Comparison of ENCODE assay signal across 19 cellular contexts in the genomic region with DNA sequence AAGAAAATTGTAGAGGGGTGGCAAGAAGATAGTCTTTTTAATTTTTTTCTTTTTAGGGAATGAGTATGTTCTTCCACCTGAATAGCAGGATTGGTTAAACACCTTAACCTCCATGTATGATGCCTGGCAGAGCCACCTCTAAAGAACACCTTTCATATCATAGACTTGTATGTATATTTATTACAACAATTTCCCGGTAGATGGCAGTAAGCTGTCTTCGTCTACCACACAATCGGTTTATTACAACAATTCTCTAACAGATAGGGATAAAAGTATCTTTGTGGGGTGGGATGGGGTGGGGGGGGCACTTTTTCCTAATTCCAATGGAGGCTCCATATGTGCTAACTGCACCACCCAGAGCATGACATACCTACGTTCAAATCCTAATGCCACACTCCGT.
A peak's percentile ranks its signal among the peaks of the same experiment; 100 is the strongest.
DNase-seq lines count a peak whose midpoint lies in the region; ATAC-seq and TF ChIP-seq lines count a peak whose summit lies in the region.
"Had no signal": no experiment of that assay in that cellular context is flagged by ENCODE, and none has a peak within 500 bp of the region (broad histone marks: within the 10 kb centered on the region; RNA-seq: fewer than 3 reads in every experiment).

No MANE protein-coding gene starts in this region.

- POLR2A ChIA-PET in RWPE1 (lab: Yijun Ruan, JAX; ENCODE audit: low non-redundant PET), result no interaction called here

- H3K27me3 Mint-ChIP-seq in HFFc6 (ENCODE audit: insufficient read depth) (no peaks in the 10 kb centered on the region; the same call in 1 of the 2 replicates), chondrocyte (ENCODE audit: low read depth) (no peaks in the 10 kb centered on the region)
- H3K27me3 Mint-ChIP-seq in stimulated activated naive B cell treated with anti-CD40 and anti-IgM and Interleukin-4, amounts not matched to agents 10 μg/mL and 1 μg/mL and 100 μg/mL, for 72 hours, result no peaks in the 10 kb centered on the region
- H3K27me3 Mint-ChIP-seq: activated B cell treated with CpG ODN at 0.5 μM for 24 hours; activated naive CD4-positive, alpha-beta T cell treated with anti-CD3 and anti-CD28 coated beads, Interleukin-2, amount 50 U/mL, for 24 hours had no signal

- no peak overlapping the region for H3K4me3 ChIP-seq in BE2C (ENCODE audit: low read depth, low read length)
- H3K4me3 ChIP-seq: left ventricle myocardium inferior, right lobe of liver, SJSA1 had no signal

- CTCF ChIA-PET in RWPE1 (lab: Yijun Ruan, JAX), result no interaction called here

- H3K27me3 ChIP-seq in BE2C, result no peaks in the 10 kb centered on the region
- no peaks in the 10 kb centered on the region for H3K27me3 ChIP-seq in foreskin keratinocyte
- H3K27me3 ChIP-seq: right lobe of liver, SJSA1 had no signal

- no peaks in the 10 kb centered on the region for H3K9me3 Mint-ChIP-seq in HFFc6
- no peaks in the 10 kb centered on the region for H3K9me3 Mint-ChIP-seq in chondrocyte (ENCODE audit: low read depth)
- peaks cover 0 to 1% of the 10 kb centered on the region in 2 donors for H3K9me3 Mint-ChIP-seq in stimulated activated naive B cell treated with anti-CD40 and anti-IgM and Interleukin-4, amounts not matched to agents 10 μg/mL and 1 μg/mL and 100 μg/mL, for 72 hours
- H3K9me3 Mint-ChIP-seq: activated naive CD4-positive, alpha-beta T cell treated with anti-CD3 and anti-CD28 coated beads, Interleukin-2, amount 50 U/mL, for 24 hours; endodermal cell; natural killer cell had no signal

- in situ Hi-C loops in SK-MEL-5 (cut with HindIII; ENCODE audit: low pct_unique_long_range_greater_than_20kb, low sequenced_read_pairs), result no loop called here

- no peaks in the 10 kb centered on the region for H3K9me3 ChIP-seq in BE2C
- H3K9me3 ChIP-seq: left ventricle myocardium inferior, right lobe of liver, SJSA1 had no signal

- H3K4me3 Mint-ChIP-seq in HFFc6, result no peak overlapping the region
- H3K4me3 Mint-ChIP-seq in chondrocyte (ENCODE audit: unreplicated experiment), result no peak overlapping the region
- H3K4me3 Mint-ChIP-seq in stimulated activated naive B cell treated with anti-CD40 and anti-IgM and Interleukin-4, amounts not matched to agents 10 μg/mL and 1 μg/mL and 100 μg/mL, for 72 hours, result no peak overlapping the region
- H3K4me3 Mint-ChIP-seq: activated B cell treated with CpG ODN at 0.5 μM for 24 hours; activated naive CD4-positive, alpha-beta T cell treated with anti-CD3 and anti-CD28 coated beads, Interleukin-2, amount 50 U/mL, for 24 hours; CD8-positive, alpha-beta memory T cell; endodermal cell; natural killer cell had no signal

- no peak for DNase-seq in BE2C
- DNase-seq in HFFc6, result no peak
- DNase-seq in SK-MEL-5 (ENCODE audit: low read depth, low spot score), result peak; percentile 55
- DNase-seq in foreskin keratinocyte, result no peak
- no peak for DNase-seq in chondrocyte (ENCODE audit: low spot score)
- no peak for DNase-seq in stimulated activated naive B cell treated with anti-CD40 and anti-IgM and Interleukin-4, amounts not matched to agents 10 μg/mL and 1 μg/mL and 100 μg/mL, for 72 hours
- DNase-seq in RWPE1 (ENCODE audit: low spot score), result no peak
- DNase-seq: activated B cell treated with CpG ODN at 0.5 μM for 24 hours; activated CD8-positive, alpha-beta memory T cell treated with anti-CD3 and anti-CD28 coated beads, Interleukin-2, amount 50 U/mL, for 48 hours; CD8-positive, alpha-beta memory T cell; endodermal cell; left ventricle myocardium inferior; natural killer cell; NK-92 treated with Interleukin-12 subunit alpha and Interleukin-12 subunit beta, amount 100 ng/mL, for 24 hours; right lobe of liver; stimulated activated naive CD8-positive, alpha-beta T cell treated with anti-CD3 and anti-CD28 coated beads, Interleukin-15, Interleukin-2, amounts not matched to agents 100 U/mL and 50 U/mL, for 24 hours had no signal

- H3K27ac ChIP-seq in foreskin keratinocyte, result no peak overlapping the region
- no peak overlapping the region for H3K27ac ChIP-seq in RWPE1
- H3K27ac ChIP-seq: left ventricle myocardium inferior, right lobe of liver, SJSA1 had no signal

- H3K27ac Mint-ChIP-seq in HFFc6, result no peak overlapping the region
- H3K27ac Mint-ChIP-seq in chondrocyte (ENCODE audit: unreplicated experiment), result no peak overlapping the region
- H3K27ac Mint-ChIP-seq in stimulated activated naive B cell treated with anti-CD40 and anti-IgM and Interleukin-4, amounts not matched to agents 10 μg/mL and 1 μg/mL and 100 μg/mL, for 72 hours, result no peak overlapping the region
- H3K27ac Mint-ChIP-seq: activated B cell treated with CpG ODN at 0.5 μM for 24 hours; CD8-positive, alpha-beta memory T cell; endodermal cell; natural killer cell had no signal

- H3K36me3 ChIP-seq in BE2C, result no peaks in the 10 kb centered on the region
- H3K36me3 ChIP-seq: left ventricle myocardium inferior, right lobe of liver, SJSA1 had no signal

- ATAC-seq in foreskin keratinocyte (no peak), GM18909 (IDR thresholded peaks at IDR 0.05; ENCODE audit: poor library complexity, unreplicated experiment) (no peak)
- no peak for ATAC-seq in stimulated activated naive B cell treated with anti-CD40 and anti-IgM and Interleukin-4, amounts not matched to agents 10 μg/mL and 1 μg/mL and 100 μg/mL, for 72 hours (replicated peaks)
- ATAC-seq: natural killer cell; stimulated activated naive CD8-positive, alpha-beta T cell treated with anti-CD3 and anti-CD28 coated beads, Interleukin-15, Interleukin-2, amounts not matched to agents 100 U/mL and 50 U/mL, for 24 hours had no signal

- H3K4me1 ChIP-seq in BE2C, result peaks cover 18% of the 10 kb centered on the region
- no peaks in the 10 kb centered on the region for H3K4me1 ChIP-seq in foreskin keratinocyte
- H3K4me1 ChIP-seq: right lobe of liver, SJSA1 had no signal

- TF ChIP-seq CTCF in BE2C (IDR thresholded peaks at IDR 0.05; ENCODE audit: low read depth, low read length) (peak; percentile 48), HFFc6 (IDR thresholded peaks at IDR 0.05) (0 out of 2 replicates have a peak, but pooled peaks have one; percentile 24), foreskin keratinocyte (conservative IDR thresholded peaks at IDR 0.05) (peak; percentile 5), chondrocyte (IDR thresholded peaks at IDR 0.05) (no peak), RWPE1 (conservative IDR thresholded peaks at IDR 0.05; ENCODE audit: low read depth) (no peak)

- H3K4me1 Mint-ChIP-seq in HFFc6 (ENCODE audit: low read depth), result peaks cover 32% of the 10 kb centered on the region
- H3K4me1 Mint-ChIP-seq in chondrocyte (ENCODE audit: low read depth), result no peaks in the 10 kb centered on the region
- no peaks in the 10 kb centered on the region for H3K4me1 Mint-ChIP-seq in stimulated activated naive B cell treated with anti-CD40 and anti-IgM and Interleukin-4, amounts not matched to agents 10 μg/mL and 1 μg/mL and 100 μg/mL, for 72 hours
- H3K4me1 Mint-ChIP-seq: activated B cell treated with CpG ODN at 0.5 μM for 24 hours; activated naive CD4-positive, alpha-beta T cell treated with anti-CD3 and anti-CD28 coated beads, Interleukin-2, amount 50 U/mL, for 24 hours; CD8-positive, alpha-beta memory T cell; natural killer cell had no signal

- H3K36me3 Mint-ChIP-seq in HFFc6 (ENCODE audit: low read depth) (0 out of 2 replicates have a peak, but pooled peaks cover 5% of the 10 kb centered on the region), chondrocyte (ENCODE audit: low read depth) (no peaks in the 10 kb centered on the region)
- no peaks in the 10 kb centered on the region for H3K36me3 Mint-ChIP-seq in stimulated activated naive B cell treated with anti-CD40 and anti-IgM and Interleukin-4, amounts not matched to agents 10 μg/mL and 1 μg/mL and 100 μg/mL, for 72 hours
- H3K36me3 Mint-ChIP-seq: activated naive CD4-positive, alpha-beta T cell treated with anti-CD3 and anti-CD28 coated beads, Interleukin-2, amount 50 U/mL, for 24 hours; CD8-positive, alpha-beta memory T cell; natural killer cell had no signal

Comparison
In these comparisons a context has a peak if more than half of its experiments do, and no peak if none do; other contexts are left out.
1. CTCF ChIP-seq: peak in BE2C (single experiment), HFFc6 (single experiment) and foreskin keratinocyte (single experiment); none in chondrocyte (single experiment) and RWPE1 (single experiment).